8 cellular contexts compared by ENCODE assay signal in the genomic region with DNA sequence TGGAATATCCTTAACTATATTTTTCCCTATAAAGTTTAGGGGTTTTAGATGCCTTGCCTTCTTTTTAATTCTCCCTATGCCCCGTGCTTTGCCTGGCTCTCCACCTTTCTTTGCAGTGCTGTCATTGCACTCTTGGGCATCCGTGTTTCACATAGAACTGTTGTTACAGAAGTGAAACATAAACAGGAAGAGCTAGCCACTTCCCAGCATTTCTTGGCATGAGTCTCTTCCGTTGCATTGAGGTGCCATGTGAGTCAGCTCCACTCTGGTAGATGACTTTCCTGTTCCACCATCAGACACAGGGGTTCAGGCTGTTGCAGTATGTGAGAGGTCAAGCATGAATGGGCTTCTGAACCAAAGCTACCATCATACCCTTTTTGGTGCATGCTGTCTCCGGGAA.
DNase-seq lines count a peak whose midpoint lies in the region; ATAC-seq, FAIRE-seq and TF ChIP-seq lines count a peak whose summit lies in the region.

No MANE protein-coding gene starts in this region.

- TF ChIP-seq CTCF in ascending aorta (IDR thresholded peaks at IDR 0.05): peak in 2 of 3 experiments; percentile 14 to 36

- H3K36me3 ChIP-seq in ascending aorta: no peaks in the 10 kb centered on the region

- peak overlapping the region in 1 of 2 donors; percentile 20 for H3K27ac ChIP-seq in ascending aorta

- no peaks in the 10 kb centered on the region for H3K9me3 ChIP-seq in ascending aorta

- intact Hi-C loops in ascending aorta (cut with DNase I): no loop called here

- peak; percentile 28 for DNase-seq in activated naive CD4-positive, alpha-beta T cell treated with Interleukin-2 at 50 U/mL for 16 hours
- DNase-seq in activated naive CD4-positive, alpha-beta T cell (lab: John Stamatoyannopoulos, UW): no peak
- DNase-seq in MV-4-11 (lab: John Stamatoyannopoulos, UW) (peak; percentile 91), ascending aorta (ENCODE audit: low spot score in 2 of 2) (peak in 1 of 2 donors; percentile 76), kidney glomerular epithelial cell (lab: John Stamatoyannopoulos, UW) (peak; percentile 49), urothelium cell line (ENCODE audit: low spot score) (peak; percentile 65), inferior parietal cortex (ENCODE audit: extremely low spot score) (no peak)

- no peak overlapping the region for H3K4me3 ChIP-seq in ascending aorta

- FAIRE-seq in urothelium cell line (lab: Jason Lieb, UNC): no peak

- peaks cover 0 to 10% of the 10 kb centered on the region in 2 donors for H3K4me1 ChIP-seq in ascending aorta

- ATAC-seq in GM19467 (IDR thresholded peaks at IDR 0.05; ENCODE audit: unreplicated experiment): no peak

- H3K27me3 ChIP-seq in ascending aorta: no peaks in the 10 kb centered on the region

Comparison
In these comparisons a context has a peak if more than half of its experiments do, and no peak if none do; other contexts are left out.
1. DNase-seq: peak in activated naive CD4-positive, alpha-beta T cell treated with Interleukin-2 at 50 U/mL for 16 hours (single experiment), MV-4-11 (single experiment), kidney glomerular epithelial cell (single experiment) and urothelium cell line (single experiment); none in activated naive CD4-positive, alpha-beta T cell (0 of 4) and inferior parietal cortex (single experiment).